In genomic region chr5:136396886-136397285, GRCh38 we compare ENCODE assay signal across 33 cellular contexts. TPM values are rescaled to one million over a fixed set of nuclear protein-coding genes. Genes with fewer than 3 reads are reported as not detected.
"Had no signal": no experiment of that assay in that cellular context is flagged by ENCODE, and none has a peak within 500 bp of the region (broad histone marks: within the 10 kb centered on the region; RNA-seq: fewer than 3 reads in every experiment).

No MANE protein-coding gene starts in this region.

- DNase-seq: activated CD4-positive, alpha-beta memory T cell treated with anti-CD3 and anti-CD28 coated beads for 36 hours; activated CD4-positive, alpha-beta T cell treated with anti-CD3 and anti-CD28 coated beads for 1 hour; activated CD4-positive, alpha-beta T cell treated with anti-CD3 and anti-CD28 coated beads for 4 hours; activated CD8-positive, alpha-beta memory T cell treated with anti-CD3 and anti-CD28 coated beads, Interleukin-2, amount 10 ng/mL, durations not matched to agents 7 days and 5 days; activated CD8-positive, alpha-beta memory T cell treated with anti-CD3 and anti-CD28 coated beads, Interleukin-2, amount 50 U/mL, for 4 hours; activated CD8-positive, alpha-beta T cell treated with anti-CD3 and anti-CD28 coated beads, Interleukin-2, amount 10 ng/mL, durations not matched to agents 7 days and 5 days; activated gamma-delta T cell; activated naive CD4-positive, alpha-beta T cell treated with anti-CD3 and anti-CD28 coated beads, Interleukin-2, amount 50 U/mL, for 16 hours; activated naive CD4-positive, alpha-beta T cell treated with Interleukin-2 at 50 U/mL for 16 hours; activated T-cell treated with anti-CD3 and anti-CD28 coated beads, Interleukin-2, amount 50 U/mL, for 1 hour; activated T-cell treated with anti-CD3 and anti-CD28 coated beads, Interleukin-2, amount 50 U/mL, for 48 hours; amniotic stem cell; anterior cingulate cortex; brain microvascular endothelial cell; effector CD8-positive, alpha-beta T cell; esophagus squamous epithelium; foreskin melanocyte; heart right ventricle; T-helper 2 cell had no signal

- ATAC-seq: activated CD8-positive, alpha-beta memory T cell treated with anti-CD3 and anti-CD28 coated beads, Interleukin-2, amount 10 ng/mL, durations not matched to agents 7 days and 5 days; activated CD8-positive, alpha-beta T cell treated with anti-CD3 and anti-CD28 coated beads, Interleukin-2, amount 10 ng/mL, durations not matched to agents 7 days and 5 days; gastroesophageal sphincter; heart right ventricle; WTC11 had no signal

- H3K27me3 Mint-ChIP-seq: activated CD4-positive, alpha-beta memory T cell treated with anti-CD3 and anti-CD28 coated beads for 36 hours; activated CD8-positive, alpha-beta memory T cell treated with anti-CD3 and anti-CD28 coated beads, Interleukin-2, amount 10 ng/mL, durations not matched to agents 7 days and 5 days; activated naive CD8-positive, alpha-beta T cell; central memory CD8-positive, alpha-beta T cell had no signal

- H3K27ac Mint-ChIP-seq: activated CD4-positive, alpha-beta memory T cell treated with anti-CD3 and anti-CD28 coated beads for 36 hours; activated CD8-positive, alpha-beta memory T cell treated with anti-CD3 and anti-CD28 coated beads, Interleukin-2, amount 10 ng/mL, durations not matched to agents 7 days and 5 days; activated CD8-positive, alpha-beta T cell treated with anti-CD3 and anti-CD28 coated beads, Interleukin-2, amount 10 ng/mL, durations not matched to agents 7 days and 5 days; activated naive CD8-positive, alpha-beta T cell; WTC11 had no signal

- H3K4me3 Mint-ChIP-seq: activated CD4-positive, alpha-beta memory T cell treated with anti-CD3 and anti-CD28 coated beads for 36 hours; activated CD8-positive, alpha-beta memory T cell treated with anti-CD3 and anti-CD28 coated beads, Interleukin-2, amount 10 ng/mL, durations not matched to agents 7 days and 5 days; activated CD8-positive, alpha-beta T cell treated with anti-CD3 and anti-CD28 coated beads, Interleukin-2, amount 10 ng/mL, durations not matched to agents 7 days and 5 days; activated naive CD8-positive, alpha-beta T cell; central memory CD8-positive, alpha-beta T cell; WTC11 had no signal

- H3K9me3 Mint-ChIP-seq: activated CD4-positive, alpha-beta memory T cell treated with anti-CD3 and anti-CD28 coated beads for 36 hours; central memory CD8-positive, alpha-beta T cell had no signal

- H3K36me3 Mint-ChIP-seq: activated CD4-positive, alpha-beta memory T cell treated with anti-CD3 and anti-CD28 coated beads for 36 hours; activated CD8-positive, alpha-beta memory T cell treated with anti-CD3 and anti-CD28 coated beads, Interleukin-2, amount 10 ng/mL, durations not matched to agents 7 days and 5 days; activated naive CD8-positive, alpha-beta T cell had no signal

- H3K4me1 Mint-ChIP-seq: activated CD8-positive, alpha-beta memory T cell treated with anti-CD3 and anti-CD28 coated beads, Interleukin-2, amount 10 ng/mL, durations not matched to agents 7 days and 5 days; central memory CD8-positive, alpha-beta T cell had no signal

RNA-seq across cellular contexts. Expression of gene TRPC7, which starts 31.5 kb away (rescaled TPM):
- total RNA-seq: activated CD4-positive, alpha-beta memory T cell treated with anti-CD3 and anti-CD28 coated beads for 36 hours; activated CD8-positive, alpha-beta memory T cell treated with anti-CD3 and anti-CD28 coated beads for 36 hours; activated CD8-positive, alpha-beta memory T cell treated with anti-CD3 and anti-CD28 coated beads, Interleukin-2, amount 10 ng/mL, durations not matched to agents 7 days and 5 days; activated CD8-positive, alpha-beta T cell treated with anti-CD3 and anti-CD28 coated beads, Interleukin-2, amount 10 ng/mL, durations not matched to agents 7 days and 5 days; astrocyte; bronchial epithelial cell; cardiac septum; chondrocyte; dermis microvascular lymphatic vessel endothelial cell; endothelial cell of umbilical vein; esophagus squamous epithelium; fibroblast of lung; fibroblast of villous mesenchyme; gastroesophageal sphincter; glomerular endothelial cell; heart right ventricle had no signal
